ENCODE assay signal across 9 cellular contexts in the genomic region with DNA sequence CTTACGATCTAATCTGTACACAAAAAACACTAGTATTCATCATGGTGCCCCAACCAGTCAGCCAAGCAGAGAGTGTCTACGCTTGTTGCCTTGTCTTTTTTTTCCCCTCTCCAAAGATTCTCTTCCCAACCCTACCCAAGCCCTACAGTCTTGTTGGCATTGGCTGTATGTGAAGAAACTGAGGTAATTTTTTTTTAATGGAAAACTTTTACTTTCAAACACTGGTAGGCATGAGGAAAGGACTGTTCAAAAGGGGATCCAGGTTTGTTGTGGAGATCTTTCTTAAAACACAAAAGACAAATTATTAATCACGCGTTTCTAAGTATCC.
A peak's percentile ranks its signal among the peaks of the same experiment; 100 is the strongest.
DNase-seq lines count a peak whose midpoint lies in the region; ATAC-seq lines count a peak whose summit lies in the region.
"Had no signal": no experiment of that assay in that cellular context is flagged by ENCODE, and none has a peak within 500 bp of the region (broad histone marks: within the 10 kb centered on the region; RNA-seq: fewer than 3 reads in every experiment).

No MANE protein-coding gene starts in this region.

- no peaks in the 10 kb centered on the region for H3K27me3 Mint-ChIP-seq in activated naive CD4-positive, alpha-beta T cell treated with anti-CD3 and anti-CD28 coated beads for 36 hours (ENCODE audit: low read depth)
- H3K27me3 Mint-ChIP-seq in T-helper 17 cell, result no peaks in the 10 kb centered on the region

- H3K36me3 ChIP-seq in iPS-18a (ENCODE audit: control insufficient read depth, low read depth, low read length), result no peaks in the 10 kb centered on the region
- H3K36me3 ChIP-seq in thymus (ENCODE audit: control insufficient read depth, insufficient read depth), result no peaks in the 10 kb centered on the region
- H3K36me3 ChIP-seq: uterus had no signal

- no peak overlapping the region for H3K27ac ChIP-seq in iPS-18a (ENCODE audit: low read length)
- no peak overlapping the region for H3K27ac ChIP-seq in thymus (ENCODE audit: low read depth)

- 78% methylated on average over 4 of the region's 4 CpGs for WGBS in thymus

- intact Hi-C loops in activated naive CD4-positive, alpha-beta T cell treated with anti-CD3 and anti-CD28 coated beads for 36 hours (cut with micrococcal nuclease), result loop anchor here (1.0 to 10.0 kb wide), 8 partner anchors 19 to 843 kb away; no protein-coding TSS in a partner anchor

- peaks cover 9% of the 10 kb centered on the region for H3K27me3 ChIP-seq in iPS-18a (ENCODE audit: control insufficient read depth, insufficient read depth, low read length)
- no peaks in the 10 kb centered on the region for H3K27me3 ChIP-seq in thymus (ENCODE audit: control insufficient read depth, insufficient read depth)
- H3K27me3 ChIP-seq: uterus had no signal

- H3K9ac ChIP-seq in iPS-18a (ENCODE audit: low read length), result no peak overlapping the region

- no peaks in the 10 kb centered on the region for H3K9me3 ChIP-seq in T-helper 17 cell (ENCODE audit: control insufficient read depth, low read length, poor library complexity, severe bottlenecking)
- no peaks in the 10 kb centered on the region for H3K9me3 ChIP-seq in iPS-18a (ENCODE audit: control insufficient read depth, low read depth, low read length)
- H3K9me3 ChIP-seq in thymus (ENCODE audit: control insufficient read depth), result no peaks in the 10 kb centered on the region
- H3K9me3 ChIP-seq: uterus had no signal

- no peaks in the 10 kb centered on the region for H3K9me3 Mint-ChIP-seq in activated naive CD4-positive, alpha-beta T cell treated with anti-CD3 and anti-CD28 coated beads for 36 hours

- H3K4me3 ChIP-seq in iPS-18a (ENCODE audit: low read length) (peak overlapping the region; percentile 70), thymus (ENCODE audit: low read length) (peak overlapping the region; percentile 43)

- ATAC-seq in T-helper 17 cell (no peak), GM21390 (IDR thresholded peaks at IDR 0.05; ENCODE audit: unreplicated experiment) (no peak)

- CTCF ChIA-PET in activated naive CD4-positive, alpha-beta T cell treated with anti-CD3 and anti-CD28 coated beads for 36 hours (lab: Charles Lee), result interaction anchor here (0.8 kb wide), 1 partner anchor 16 kb away, joined by 3 read pairs; no protein-coding TSS in a partner anchor

- H3K36me3 Mint-ChIP-seq in activated naive CD4-positive, alpha-beta T cell treated with anti-CD3 and anti-CD28 coated beads for 36 hours (ENCODE audit: low read depth), result no peaks in the 10 kb centered on the region
- no peaks in the 10 kb centered on the region for H3K36me3 Mint-ChIP-seq in T-helper 17 cell (ENCODE audit: low read depth)

- peaks cover 16% of the 10 kb centered on the region for H3K4me1 ChIP-seq in iPS-18a (ENCODE audit: control insufficient read depth, low read depth, low read length)
- peaks cover 6% of the 10 kb centered on the region for H3K4me1 ChIP-seq in thymus (ENCODE audit: control insufficient read depth, insufficient read depth, low read length)
- H3K4me1 ChIP-seq: uterus had no signal

- peak overlapping the region; percentile 83 for H3K27ac Mint-ChIP-seq in activated naive CD4-positive, alpha-beta T cell treated with anti-CD3 and anti-CD28 coated beads for 36 hours
- H3K27ac Mint-ChIP-seq in T-helper 17 cell, result peak overlapping the region; percentile 79

- no peak for DNase-seq in activated naive CD4-positive, alpha-beta T cell treated with anti-CD3 and anti-CD28 coated beads for 36 hours
- DNase-seq in activated naive CD4-positive, alpha-beta T cell treated with anti-CD3 and anti-CD28 coated beads, Interleukin-2, amount 50 U/mL, for 16 hours, result no peak
- DNase-seq in T-helper 17 cell (no peak), ureter (ENCODE audit: low spot score) (no peak), KG1 (lab: John Stamatoyannopoulos, UW) (no peak)

- H3K4me1 Mint-ChIP-seq in activated naive CD4-positive, alpha-beta T cell treated with anti-CD3 and anti-CD28 coated beads for 36 hours (ENCODE audit: low read depth), result peaks cover 43% of the 10 kb centered on the region
- H3K4me1 Mint-ChIP-seq in T-helper 17 cell, result peaks cover 24% of the 10 kb centered on the region

- H3K4me3 Mint-ChIP-seq in activated naive CD4-positive, alpha-beta T cell treated with anti-CD3 and anti-CD28 coated beads for 36 hours, result peak overlapping the region; percentile 76
- peak overlapping the region; percentile 66 for H3K4me3 Mint-ChIP-seq in T-helper 17 cell
